In the genomic region with DNA sequence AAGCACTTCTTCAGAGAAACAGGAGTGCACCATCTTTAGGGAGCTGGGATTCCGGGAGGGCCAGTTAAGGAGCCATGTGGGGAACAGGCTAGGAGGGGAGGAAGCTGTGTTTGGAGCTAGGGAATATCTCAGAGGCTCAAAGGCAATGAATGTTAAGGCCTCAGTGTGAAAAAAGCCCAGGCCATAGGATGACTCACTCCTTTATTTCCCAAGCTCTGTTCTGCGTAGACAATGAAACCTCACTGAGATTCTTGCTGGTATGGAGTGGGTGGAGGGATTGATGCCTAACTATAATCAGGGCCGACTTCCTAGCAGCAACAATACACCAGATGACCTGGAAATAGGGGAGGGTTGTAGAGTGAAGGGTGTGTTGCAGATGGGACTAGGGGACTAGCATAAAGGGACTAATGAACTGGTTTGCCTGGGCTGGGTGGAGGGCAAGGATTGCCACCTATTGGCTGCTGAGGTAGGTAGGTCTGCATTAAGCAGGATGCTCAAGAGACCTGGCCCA, we compare ENCODE assay signal across 9 cellular contexts. TPM values are rescaled to one million over a fixed set of nuclear protein-coding genes. Genes with fewer than 3 reads are reported as not detected.
A peak's percentile ranks its signal among the peaks of the same experiment; 100 is the strongest.
DNase-seq lines count a peak whose midpoint lies in the region; ATAC-seq and TF ChIP-seq lines count a peak whose summit lies in the region.
"Had no signal": no experiment of that assay in that cellular context is flagged by ENCODE, and none has a peak within 500 bp of the region (broad histone marks: within the 10 kb centered on the region; RNA-seq: fewer than 3 reads in every experiment).

No MANE protein-coding gene starts in this region.

- no peak overlapping the region for H3K4me2 ChIP-seq in H9 (ENCODE audit: insufficient read depth, insufficient read length, low read length)

- no peak overlapping the region for H2BK20ac ChIP-seq in H9 (ENCODE audit: low read depth, low read length, poor library complexity, severe bottlenecking)

- no peak overlapping the region for H2BK15ac ChIP-seq in H9 (ENCODE audit: low read depth, low read length)

- peaks cover 24% of the 10 kb centered on the region for H3K79me2 ChIP-seq in ACC112 (ENCODE audit: control insufficient read depth, insufficient read depth, low read length, unreplicated experiment)
- H3K79me2 ChIP-seq in H9 (ENCODE audit: insufficient read depth, low read length) = peaks cover 6% of the 10 kb centered on the region; the same call in 1 of the 2 replicates

- H2BK120ac ChIP-seq in H9 (ENCODE audit: low read depth, low read length, poor library complexity, severe bottlenecking) = no peak overlapping the region

- no peak overlapping the region for H3T11ph ChIP-seq in H9 (ENCODE audit: low read length)

- no peaks in the 10 kb centered on the region for H3K27me3 ChIP-seq in ACC112 (ENCODE audit: insufficient read depth, low read length)
- no peaks in the 10 kb centered on the region for H3K27me3 ChIP-seq in H9 (ENCODE audit: insufficient read depth, low read length)

- CTCF ChIA-PET in activated CD4-positive, alpha-beta memory T cell treated with anti-CD3 and anti-CD28 coated beads, Interleukin-2, amount 10 ng/mL, durations not matched to agents 7 days and 5 days (lab: Charles Lee) = interaction anchor here (1.0 to 2.2 kb wide), 4 partner anchors 17 to 72 kb away, joined by 3 to 10 read pairs (median 6); no protein-coding TSS in a partner anchor

- no peak overlapping the region for H3K23ac ChIP-seq in H9 (ENCODE audit: insufficient read length, low read depth, low read length)

- no peak overlapping the region for H3K56ac ChIP-seq in H9 (ENCODE audit: insufficient read length, low read depth, low read length)

- no peaks in the 10 kb centered on the region for H3K79me1 ChIP-seq in H9 (ENCODE audit: insufficient read depth, low read depth, low read length, poor library complexity, severe bottlenecking)

- H3K36me3 Mint-ChIP-seq in H9 (ENCODE audit: insufficient read depth in 1 of 3, low read depth in 3 of 3) = no peaks in the 10 kb centered on the region; a peak in 1 of 7 replicates
- peaks cover 5% of the 10 kb centered on the region for H3K36me3 Mint-ChIP-seq in activated CD4-positive, alpha-beta memory T cell treated with anti-CD3 and anti-CD28 coated beads, Interleukin-2, amount 10 ng/mL, durations not matched to agents 7 days and 5 days (ENCODE audit: low read depth)

- H4K91ac ChIP-seq in H9 (ENCODE audit: insufficient read length, low read depth, low read length) = no peak overlapping the region

- peak; percentile 59 for DNase-seq in H9
- DNase-seq in activated CD4-positive, alpha-beta memory T cell treated with anti-CD3 and anti-CD28 coated beads, Interleukin-2, amount 10 ng/mL, durations not matched to agents 7 days and 5 days = peak; percentile 23
- peak; percentile 72 for DNase-seq in kidney tubule cell (ENCODE audit: low spot score)
- DNase-seq in globus pallidus (ENCODE audit: low spot score) = no peak
- DNase-seq in GOT3 (lab: John Stamatoyannopoulos, UW) = no peak
- DNase-seq: activated T-cell treated with anti-CD3 and anti-CD28 coated beads, Interleukin-2, amount 50 U/mL, for 4 hours had no signal

- H4K5ac ChIP-seq in H9 (ENCODE audit: insufficient read length, low read depth, low read length) = no peak overlapping the region

- no peak for ATAC-seq in HG02884 (IDR thresholded peaks at IDR 0.05; ENCODE audit: unreplicated experiment)
- no peak for ATAC-seq in HG03159 (IDR thresholded peaks at IDR 0.05; ENCODE audit: unreplicated experiment)

- peaks cover 43 to 48% of the 10 kb centered on the region in 2 experiments for H3K4me1 Mint-ChIP-seq in H9
- peaks cover 48% of the 10 kb centered on the region for H3K4me1 Mint-ChIP-seq in activated CD4-positive, alpha-beta memory T cell treated with anti-CD3 and anti-CD28 coated beads, Interleukin-2, amount 10 ng/mL, durations not matched to agents 7 days and 5 days

- H3K4me3 ChIP-seq in ACC112 (ENCODE audit: low read depth, low read length) = no peak overlapping the region

- no peaks in the 10 kb centered on the region for H3K9me3 ChIP-seq in H9 (ENCODE audit: control insufficient read depth, low read depth, low read length)

- peak overlapping the region; percentile 72 for H2AFZ ChIP-seq in ACC112 (ENCODE audit: low read length, unreplicated experiment)
- H2AFZ ChIP-seq in H9 (ENCODE audit: low read length) = no peak overlapping the region

- no peak overlapping the region for H3K14ac ChIP-seq in H9 (ENCODE audit: insufficient read depth, low read length)

- H3K4me1 ChIP-seq in ACC112 (ENCODE audit: control insufficient read depth, insufficient read depth, low read length, unreplicated experiment) (peaks cover 44% of the 10 kb centered on the region), H9 (ENCODE audit: insufficient read depth, low read length) (no peaks in the 10 kb centered on the region; the same call in 1 of the 2 replicates)

- no peak overlapping the region for H2BK5ac ChIP-seq in H9 (ENCODE audit: insufficient read length, low read length)

- H3K27me3 Mint-ChIP-seq in H9 (ENCODE audit: low read depth) = no peaks in the 10 kb centered on the region; the same call in 1 of the 2 replicates
- no peaks in the 10 kb centered on the region for H3K27me3 Mint-ChIP-seq in activated CD4-positive, alpha-beta memory T cell treated with anti-CD3 and anti-CD28 coated beads, Interleukin-2, amount 10 ng/mL, durations not matched to agents 7 days and 5 days

- H4K8ac ChIP-seq in H9 (replicated peaks; ENCODE audit: insufficient read length, low read depth, low read length) = no peak overlapping the region

- H3K36me3 ChIP-seq in ACC112 (ENCODE audit: insufficient read depth, low read length) = no peaks in the 10 kb centered on the region

- peaks cover 12% of the 10 kb centered on the region for H3K23me2 ChIP-seq in H9 (ENCODE audit: insufficient read length, low read depth, low read length, poor library complexity, severe bottlenecking)

- no peak overlapping the region for H3K18ac ChIP-seq in H9 (ENCODE audit: insufficient read length, low read depth, low read length)

- peak; percentile 26; the same call in 1 of the 3 replicates for TF ChIP-seq CTCF in H9 (conservative IDR thresholded peaks at IDR 0.05)

- peak overlapping the region; percentile 92 for H3K27ac ChIP-seq in ACC112 (ENCODE audit: low read depth, low read length)
- no peak overlapping the region for H3K27ac ChIP-seq in H9 (ENCODE audit: insufficient read length, low read depth, low read length)

- H4K20me1 ChIP-seq in H9 (ENCODE audit: control insufficient read depth, insufficient read depth, insufficient read length) = peaks cover 2% of the 10 kb centered on the region

- no CpG with 5 or more reads among the region's 3 CpGs for WGBS in H9 (ENCODE audit: extremely low coverage, insufficient read length, low lambda C conversion rate)

- H2AK5ac ChIP-seq in H9 (ENCODE audit: insufficient read length, low read length) = no peak overlapping the region

- no peak overlapping the region for H2BK12ac ChIP-seq in H9 (ENCODE audit: insufficient read length, low read depth, low read length)

- H3K27ac Mint-ChIP-seq in H9 = peak overlapping the region; percentile 67 to 93 (median 68); a peak in 5 of 7 replicates
- H3K27ac Mint-ChIP-seq in activated CD4-positive, alpha-beta memory T cell treated with anti-CD3 and anti-CD28 coated beads, Interleukin-2, amount 10 ng/mL, durations not matched to agents 7 days and 5 days = peak overlapping the region; percentile 53

- H3K9me3 Mint-ChIP-seq in H9 = no peaks in the 10 kb centered on the region
- H3K9me3 Mint-ChIP-seq in activated CD4-positive, alpha-beta memory T cell treated with anti-CD3 and anti-CD28 coated beads, Interleukin-2, amount 10 ng/mL, durations not matched to agents 7 days and 5 days = no peaks in the 10 kb centered on the region
- H3K9me3 Mint-ChIP-seq: activated T-cell treated with anti-CD3 and anti-CD28 coated beads, Interleukin-2, amount 50 U/mL, for 4 hours had no signal

- no peak overlapping the region for H3K4ac ChIP-seq in H9 (ENCODE audit: low read depth, low read length)

- POLR2A ChIA-PET in activated CD4-positive, alpha-beta memory T cell treated with anti-CD3 and anti-CD28 coated beads, Interleukin-2, amount 10 ng/mL, durations not matched to agents 7 days and 5 days (lab: Charles Lee) = interaction anchor here (1.0 to 1.8 kb wide), 5 partner anchors 12 to 191 kb away, joined by 3 to 16 read pairs (median 5); a partner anchor contains a TSS

- H3K4me3 Mint-ChIP-seq in H9 = no peak overlapping the region; a peak in 1 of 5 replicates
- no peak overlapping the region for H3K4me3 Mint-ChIP-seq in activated CD4-positive, alpha-beta memory T cell treated with anti-CD3 and anti-CD28 coated beads, Interleukin-2, amount 10 ng/mL, durations not matched to agents 7 days and 5 days
- H3K4me3 Mint-ChIP-seq: activated T-cell treated with anti-CD3 and anti-CD28 coated beads, Interleukin-2, amount 50 U/mL, for 4 hours had no signal

- no peak overlapping the region for H3K9ac ChIP-seq in H9 (ENCODE audit: extremely low read depth, insufficient read length, low read length)

RNA-seq across cellular contexts. Expression of a gene that starts 2.1 kb away (rescaled TPM):
- 0.20 TPM in 1 of 2 replicates, not detected in the other for total RNA-seq in H9 (2021)
- total RNA-seq in activated CD4-positive, alpha-beta memory T cell treated with anti-CD3 and anti-CD28 coated beads, Interleukin-2, amount 10 ng/mL, durations not matched to agents 7 days and 5 days = not detected

RNA-seq across cellular contexts. Expression of a gene that starts 2.3 kb away (rescaled TPM):
- total RNA-seq in H9 (2021) = 63.0 and 65.1 TPM in 2 replicates
- 100 to 1,000 TPM; 110 to 122 TPM for total RNA-seq in activated CD4-positive, alpha-beta memory T cell treated with anti-CD3 and anti-CD28 coated beads, Interleukin-2, amount 10 ng/mL, durations not matched to agents 7 days and 5 days

RNA-seq across cellular contexts. Expression of a gene that starts 38.6 kb away (rescaled TPM):
- 22.0 and 24.6 TPM in 2 replicates for total RNA-seq in H9 (2021)
- total RNA-seq in activated CD4-positive, alpha-beta memory T cell treated with anti-CD3 and anti-CD28 coated beads, Interleukin-2, amount 10 ng/mL, durations not matched to agents 7 days and 5 days = 10 to 100 TPM; 10.4 to 14.3 TPM

RNA-seq across cellular contexts. Expression of a gene that starts 50.5 kb away (rescaled TPM):
- total RNA-seq in H9 (2021) = 14.9 and 15.3 TPM in 2 replicates
- total RNA-seq in activated CD4-positive, alpha-beta memory T cell treated with anti-CD3 and anti-CD28 coated beads, Interleukin-2, amount 10 ng/mL, durations not matched to agents 7 days and 5 days = 10 to 100 TPM; 15.9 to 17.6 TPM

Comparison
In these comparisons a context has a peak if more than half of its experiments do, and no peak if none do; other contexts are left out.
1. DNase-seq: peak in H9 (single experiment), activated CD4-positive, alpha-beta memory T cell treated with anti-CD3 and anti-CD28 coated beads, Interleukin-2, amount 10 ng/mL, durations not matched to agents 7 days and 5 days (single experiment) and kidney tubule cell (single experiment); none in globus pallidus (single experiment) and GOT3 (single experiment).